ENCODE assay signal across 28 cellular contexts in genomic region chr7:102005933-102006332, GRCh38.
"Had no signal": no experiment of that assay in that cellular context is flagged by ENCODE, and none has a peak within 500 bp of the region (broad histone marks: within the 10 kb centered on the region; RNA-seq: fewer than 3 reads in every experiment).

No MANE protein-coding gene starts in this region.

- H3K4me3 ChIP-seq: breast epithelium, left ventricle myocardium inferior, lung, ovary, prostate gland, smooth muscle cell, thyroid gland, upper lobe of left lung had no signal

- H3K27me3 Mint-ChIP-seq: stimulated activated memory B cell treated with anti-CD40 and anti-IgM and Interleukin-4, amounts not matched to agents 10 μg/mL and 1 μg/mL and 100 μg/mL, for 72 hours; stimulated activated naive CD8-positive, alpha-beta T cell treated with anti-CD3 and anti-CD28 coated beads, Interleukin-15, amount 100 ng/mL, for 72 hours had no signal

- H3K27ac ChIP-seq: breast epithelium, epithelial cell of prostate, left ventricle myocardium inferior, neutrophil, ovary, prostate gland, thyroid gland, upper lobe of left lung had no signal

- H3K4me3 Mint-ChIP-seq: activated T-helper 1 cell treated with anti-CD3 and anti-CD28 coated beads, Interleukin-12 subunit alpha, Interleukin-12 subunit beta, Interleukin-2, Interleukin-4 antibody, amounts not matched to agents 30 ng/mL and 10 ng/mL and 1 ng/mL, durations not matched to agents 14 hours and 24 hours and 36 hours; natural killer cell; stimulated activated memory B cell treated with anti-CD40 and anti-IgM and Interleukin-4, amounts not matched to agents 10 μg/mL and 1 μg/mL and 100 μg/mL, for 72 hours; stimulated activated naive CD8-positive, alpha-beta T cell treated with anti-CD3 and anti-CD28 coated beads, Interleukin-15, amount 100 ng/mL, for 72 hours had no signal

- H3K4me1 ChIP-seq: breast epithelium, prostate gland, upper lobe of left lung had no signal

- H3K4me2 ChIP-seq: smooth muscle cell had no signal

- H3K4me1 Mint-ChIP-seq: stimulated activated naive CD8-positive, alpha-beta T cell treated with anti-CD3 and anti-CD28 coated beads, Interleukin-15, amount 100 ng/mL, for 72 hours had no signal

- H3K9me3 ChIP-seq: breast epithelium, left ventricle myocardium inferior, neutrophil, ovary, prostate gland, thyroid gland, upper lobe of left lung had no signal

- H3K36me3 ChIP-seq: breast epithelium, ovary, prostate gland, thyroid gland, upper lobe of left lung had no signal

- H3K36me3 Mint-ChIP-seq: natural killer cell had no signal

- H3K27ac Mint-ChIP-seq: activated T-helper 1 cell treated with anti-CD3 and anti-CD28 coated beads, Interleukin-12 subunit alpha, Interleukin-12 subunit beta, Interleukin-2, Interleukin-4 antibody, amounts not matched to agents 30 ng/mL and 10 ng/mL and 1 ng/mL, durations not matched to agents 14 hours and 24 hours and 36 hours; natural killer cell; stimulated activated memory B cell treated with anti-CD40 and anti-IgM and Interleukin-4, amounts not matched to agents 10 μg/mL and 1 μg/mL and 100 μg/mL, for 72 hours had no signal

- ATAC-seq: natural killer cell; stimulated activated memory B cell treated with anti-CD40 and anti-IgM and Interleukin-4, amounts not matched to agents 10 μg/mL and 1 μg/mL and 100 μg/mL, for 72 hours; stimulated activated naive CD8-positive, alpha-beta T cell treated with anti-CD3 and anti-CD28 coated beads, Interleukin-15, amount 100 ng/mL, for 72 hours had no signal

- H3K27me3 ChIP-seq: breast epithelium, neutrophil, ovary, thyroid gland, upper lobe of left lung had no signal

- DNase-seq: activated CD4-positive, alpha-beta T cell treated with anti-CD3 and anti-CD28 coated beads for 4 hours; activated CD4-positive, alpha-beta T cell treated with anti-CD3 and anti-CD28 coated beads, Interleukin-2, amount 50 U/mL, for 48 hours; activated CD8-positive, alpha-beta memory T cell treated with anti-CD3 and anti-CD28 coated beads, Interleukin-2, amount 50 U/mL, for 4 hours; activated effector memory CD4-positive, alpha-beta T cell treated with anti-CD3 and anti-CD28 coated beads, Interleukin-2, amount 50 U/mL, for 16 hours; activated naive CD4-positive, alpha-beta T cell treated with anti-CD3 and anti-CD28 coated beads, Interleukin-2, amount 50 U/mL, for 16 hours; activated T-cell treated with anti-CD3 and anti-CD28 coated beads, Interleukin-2, amount 50 U/mL, for 1 hour; amniotic stem cell; central memory CD4-positive, alpha-beta T cell; kidney glomerular epithelial cell; left ventricle myocardium inferior; mesendoderm; natural killer cell; ovary; stimulated activated CD4-positive, alpha-beta T cell treated with anti-CD3 and anti-CD28 coated beads, Interleukin-1b, Interleukin-23, amount 100 ng/mL, for 48 hours; stimulated activated CD4-positive, alpha-beta T cell treated with anti-CD3 and anti-CD28 coated beads, Interleukin-4, amount 100 ng/mL, for 4 hours; stimulated activated CD8-positive, alpha-beta memory T cell treated with anti-CD3 and anti-CD28 coated beads, Interleukin-4, amount 100 ng/mL, for 48 hours; stimulated activated naive CD8-positive, alpha-beta T cell treated with anti-CD3 and anti-CD28 coated beads, Interleukin-15, amount 100 ng/mL, for 72 hours; substantia nigra; thyroid gland; upper lobe of left lung had no signal

- H3K9me3 Mint-ChIP-seq: activated T-helper 1 cell treated with anti-CD3 and anti-CD28 coated beads, Interleukin-12 subunit alpha, Interleukin-12 subunit beta, Interleukin-2, Interleukin-4 antibody, amounts not matched to agents 30 ng/mL and 10 ng/mL and 1 ng/mL, durations not matched to agents 14 hours and 24 hours and 36 hours; natural killer cell; stimulated activated memory B cell treated with anti-CD40 and anti-IgM and Interleukin-4, amounts not matched to agents 10 μg/mL and 1 μg/mL and 100 μg/mL, for 72 hours; stimulated activated naive CD8-positive, alpha-beta T cell treated with anti-CD3 and anti-CD28 coated beads, Interleukin-15, amount 100 ng/mL, for 72 hours had no signal
